ENCODE assay signal across 9 cellular contexts in the genomic region with DNA sequence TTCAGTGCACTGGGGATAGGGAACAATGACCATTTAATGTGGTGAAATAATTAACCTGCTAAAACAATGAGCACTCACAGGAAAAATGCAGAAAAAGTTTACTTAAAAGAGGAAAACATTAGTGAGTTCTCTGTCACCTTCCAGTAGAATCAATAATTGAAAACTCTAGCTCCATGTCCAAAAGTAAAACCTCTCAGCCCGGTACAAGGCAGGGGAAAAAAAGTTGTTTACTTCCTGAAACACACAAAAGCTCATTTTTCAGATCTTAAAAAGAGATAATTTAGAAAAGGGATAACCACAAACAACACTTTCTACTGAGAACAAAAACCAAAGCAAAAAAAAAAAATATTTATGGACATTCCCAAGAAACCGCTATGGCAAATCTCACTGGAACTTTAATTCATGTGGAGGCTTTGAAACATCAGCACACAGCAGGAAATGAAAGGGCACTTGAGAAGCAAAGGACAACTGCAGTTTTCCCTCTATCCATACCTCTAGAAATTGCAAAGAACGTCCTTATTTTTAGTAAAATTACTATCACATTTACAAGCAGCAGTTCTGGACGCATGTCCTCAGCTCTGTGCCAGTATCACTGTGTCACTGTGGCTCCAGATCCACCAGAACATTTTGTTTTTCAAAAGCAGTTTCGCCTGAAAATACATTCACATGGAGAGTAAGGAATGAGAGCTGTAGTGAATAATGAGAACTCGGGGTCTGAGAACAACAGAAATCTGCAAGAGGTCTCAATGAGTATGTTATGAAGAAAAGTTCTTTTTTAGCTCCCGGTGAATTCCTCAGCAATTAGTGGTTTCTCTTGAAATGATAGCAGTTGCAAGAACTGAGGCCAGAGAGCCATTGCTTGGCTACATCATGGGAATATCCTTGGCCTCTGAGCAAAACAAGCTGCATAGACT. TPM values are rescaled to one million over a fixed set of nuclear protein-coding genes. Genes with fewer than 3 reads are reported as not detected.
DNase-seq lines count a peak whose midpoint lies in the region; ATAC-seq and TF ChIP-seq lines count a peak whose summit lies in the region.
"Had no signal": no experiment of that assay in that cellular context is flagged by ENCODE, and none has a peak within 500 bp of the region (broad histone marks: within the 10 kb centered on the region; RNA-seq: fewer than 3 reads in every experiment).

No MANE protein-coding gene starts in this region.

- intact Hi-C loops in body of pancreas (cut with DNase I) (no loop called here), ovary (cut with DNase I) (no loop called here)

- no peaks in the 10 kb centered on the region for H3K9me3 ChIP-seq in HUES48 (ENCODE audit: control insufficient read depth, insufficient read depth, low read length)
- H3K9me3 ChIP-seq in body of pancreas, result no peaks in the 10 kb centered on the region
- no peaks in the 10 kb centered on the region for H3K9me3 ChIP-seq in iPS-18c (ENCODE audit: control insufficient read depth, insufficient read depth, low read length)
- H3K9me3 ChIP-seq in ovary, result no peaks in the 10 kb centered on the region

- H3K27ac Mint-ChIP-seq in activated naive CD8-positive, alpha-beta T cell treated with anti-CD3 and anti-CD28 coated beads for 36 hours, result no peak overlapping the region
- no peak overlapping the region for H3K27ac Mint-ChIP-seq in activated T-cell treated with anti-CD3 and anti-CD28 coated beads, Interleukin-2, amount 50 U/mL, for 24 hours

- TF ChIP-seq EP300 in ovary (IDR thresholded peaks at IDR 0.05), result no peak

- no peaks in the 10 kb centered on the region for H3K9me3 Mint-ChIP-seq in activated naive CD8-positive, alpha-beta T cell treated with anti-CD3 and anti-CD28 coated beads for 36 hours
- no peaks in the 10 kb centered on the region for H3K9me3 Mint-ChIP-seq in activated T-cell treated with anti-CD3 and anti-CD28 coated beads, Interleukin-2, amount 50 U/mL, for 24 hours

- H3K36me3 Mint-ChIP-seq in activated naive CD8-positive, alpha-beta T cell treated with anti-CD3 and anti-CD28 coated beads for 36 hours, result no peaks in the 10 kb centered on the region
- no peaks in the 10 kb centered on the region for H3K36me3 Mint-ChIP-seq in activated T-cell treated with anti-CD3 and anti-CD28 coated beads, Interleukin-2, amount 50 U/mL, for 24 hours (ENCODE audit: low read depth)

- TF ChIP-seq POLR2A in body of pancreas (IDR thresholded peaks at IDR 0.05), result no peak
- no peak for TF ChIP-seq POLR2A in ovary (IDR thresholded peaks at IDR 0.05)

- no peaks in the 10 kb centered on the region for H3K27me3 ChIP-seq in HUES48 (ENCODE audit: control insufficient read depth, insufficient read depth, low read length)
- no peaks in the 10 kb centered on the region for H3K27me3 ChIP-seq in body of pancreas
- no peaks in the 10 kb centered on the region for H3K27me3 ChIP-seq in ovary

- H3K27ac ChIP-seq in HUES48 (ENCODE audit: low read depth, low read length), result peak overlapping the region; percentile 97
- peak overlapping the region in 3 of 4 donors; percentile 55 to 79 (median 76) for H3K27ac ChIP-seq in body of pancreas
- no peak overlapping the region for H3K27ac ChIP-seq in ovary

- TF ChIP-seq CTCF in body of pancreas (IDR thresholded peaks at IDR 0.05), result no peak
- no peak for TF ChIP-seq CTCF in ovary (IDR thresholded peaks at IDR 0.05)

- DNase-seq in body of pancreas, result peak in 1 of 4 donors; percentile 13
- peak; percentile 54 for DNase-seq in smooth muscle cell of the brain vasculature (ENCODE audit: low read depth, low spot score)
- DNase-seq in ovary, result no peak
- DNase-seq in activated naive CD8-positive, alpha-beta T cell treated with anti-CD3 and anti-CD28 coated beads for 36 hours, result no peak
- DNase-seq in SKM-1 treated with dmso at 0.1 percent for 144 hours (lab: John Stamatoyannopoulos, UW; ENCODE audit: unreplicated experiment), result no peak
- DNase-seq in activated T-cell treated with anti-CD3 and anti-CD28 coated beads, Interleukin-2, amount 50 U/mL, for 24 hours, result no peak
- DNase-seq: effector CD4-positive, alpha-beta T cell had no signal

- H3K36me3 ChIP-seq in HUES48 (ENCODE audit: control insufficient read depth, insufficient read depth, low read length) (no peaks in the 10 kb centered on the region), body of pancreas (replicated peaks in 1 of 2; ENCODE audit: insufficient read depth in 1 of 2, low read depth in 2 of 2) (no peaks in the 10 kb centered on the region), ovary (no peaks in the 10 kb centered on the region)

- 21 to 27% methylated on average over 7 of the region's 7 CpGs for WGBS in body of pancreas, 2 donors
- WGBS in ovary, 3 donors, result 9 to 17% (median 16%) methylated on average over 7 of the region's 7 CpGs

- H3K4me3 Mint-ChIP-seq in activated naive CD8-positive, alpha-beta T cell treated with anti-CD3 and anti-CD28 coated beads for 36 hours, result no peak overlapping the region
- no peak overlapping the region for H3K4me3 Mint-ChIP-seq in activated T-cell treated with anti-CD3 and anti-CD28 coated beads, Interleukin-2, amount 50 U/mL, for 24 hours

- H3K4me3 ChIP-seq in HUES48 (ENCODE audit: low read depth, low read length) (peak overlapping the region; percentile 44), body of pancreas (no peak overlapping the region), iPS-18c (ENCODE audit: insufficient read depth, low read depth, low read length) (0 out of 2 replicates have a peak overlapping the region, but pooled peaks have one; percentile 24), ovary (no peak overlapping the region)

- no peaks in the 10 kb centered on the region for H3K27me3 Mint-ChIP-seq in activated naive CD8-positive, alpha-beta T cell treated with anti-CD3 and anti-CD28 coated beads for 36 hours
- H3K27me3 Mint-ChIP-seq in activated T-cell treated with anti-CD3 and anti-CD28 coated beads, Interleukin-2, amount 50 U/mL, for 24 hours, result no peaks in the 10 kb centered on the region

- peak; percentile 78 for ATAC-seq in body of pancreas

- peak overlapping the region; percentile 51; the same call in 1 of the 2 replicates for H3K9ac ChIP-seq in HUES48 (ENCODE audit: low read depth, low read length)

- peaks cover 29% of the 10 kb centered on the region for H3K4me1 ChIP-seq in HUES48 (ENCODE audit: control insufficient read depth, insufficient read depth, low read length)
- H3K4me1 ChIP-seq in body of pancreas, result peaks cover 13% of the 10 kb centered on the region
- H3K4me1 ChIP-seq in ovary (ENCODE audit: insufficient read depth), result peaks cover 2% of the 10 kb centered on the region

- H3K4me1 Mint-ChIP-seq in activated naive CD8-positive, alpha-beta T cell treated with anti-CD3 and anti-CD28 coated beads for 36 hours, result peaks cover 17% of the 10 kb centered on the region
- peaks cover 22% of the 10 kb centered on the region for H3K4me1 Mint-ChIP-seq in activated T-cell treated with anti-CD3 and anti-CD28 coated beads, Interleukin-2, amount 50 U/mL, for 24 hours (ENCODE audit: low read depth)

RNA-seq across cellular contexts. Expression of gene DNAH7, which starts 44.7 kb away (rescaled TPM):
- total RNA-seq in body of pancreas (10 to 100 TPM in 1 of 2 donors, 1 to 10 TPM in 1; 7.8 to 11.2 TPM), ovary (10 to 100 TPM in 1 of 7 donors, 1 to 10 TPM in 5, under 1 TPM in 1; 0.86 to 27.3 (median 2.3) TPM)
- under 1 TPM; 0.30 to 0.73 TPM for polyA plus RNA-seq in ovary
- under 1 TPM in 1 of 2 experiments, not detected in 1; 0.18 TPM for total RNA-seq in activated naive CD8-positive, alpha-beta T cell treated with anti-CD3 and anti-CD28 coated beads for 36 hours

RNA-seq across cellular contexts. Expression of gene STK17B, which starts 58.1 kb away (rescaled TPM):
- total RNA-seq in body of pancreas (10 to 100 TPM in 1 of 2 donors, 1 to 10 TPM in 1; 7.9 to 16.9 TPM), ovary (10 to 100 TPM in 1 of 7 donors, 1 to 10 TPM in 6; 3.0 to 11.6 (median 4.9) TPM)
- 10 to 100 TPM in 1 of 2 donors, 1 to 10 TPM in 1; 1.7 to 28.4 TPM for polyA plus RNA-seq in ovary
- total RNA-seq in activated naive CD8-positive, alpha-beta T cell treated with anti-CD3 and anti-CD28 coated beads for 36 hours, result 100 to 1,000 TPM; 151 to 157 TPM

Comparison
In these comparisons a context has a peak if more than half of its experiments do, and no peak if none do; other contexts are left out.
1. H3K27ac ChIP-seq: peak in HUES48 (single experiment) and body of pancreas (3 of 4); none in ovary (0 of 2).
2. H3K4me3 ChIP-seq: peak in HUES48 (single experiment) and iPS-18c (single experiment); none in body of pancreas (0 of 2) and ovary (single experiment).
3. RNA of gene STK17B, which starts 58.1 kb away (total RNA-seq): 151 to 157 TPM in activated naive CD8-positive, alpha-beta T cell treated with anti-CD3 and anti-CD28 coated beads for 36 hours; 7.9 to 16.9 TPM in body of pancreas and 3.0 to 11.6 TPM in ovary; every median in the first group is over 4 times any median in the second.